ENCODE assay signal across 30 cellular contexts in the genomic region with DNA sequence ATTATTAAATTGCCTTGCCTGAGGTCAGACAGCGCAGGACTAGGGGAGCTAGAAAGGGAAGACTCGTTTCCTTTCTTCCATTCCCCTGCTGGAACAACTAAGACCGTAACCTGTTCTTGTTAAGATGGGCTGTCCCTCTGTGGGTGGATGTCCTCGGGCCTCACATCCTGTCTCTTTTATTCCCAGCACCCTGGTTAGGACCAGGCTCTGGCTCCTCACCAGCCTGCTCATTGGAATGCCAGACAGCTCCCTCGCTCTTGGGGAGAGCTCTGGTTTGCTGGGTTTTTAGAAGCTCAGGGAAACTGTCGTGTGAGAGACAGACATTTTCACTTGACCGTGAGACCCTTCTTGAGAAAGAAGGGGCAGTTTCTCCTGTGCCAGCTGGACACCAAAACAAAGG. TPM values are rescaled to one million over a fixed set of nuclear protein-coding genes. Genes with fewer than 3 reads are reported as not detected.
DNase-seq lines count a peak whose midpoint lies in the region; ATAC-seq, FAIRE-seq and TF ChIP-seq lines count a peak whose summit lies in the region.
"Had no signal": no experiment of that assay in that cellular context is flagged by ENCODE, and none has a peak within 500 bp of the region (broad histone marks: within the 10 kb centered on the region; RNA-seq: fewer than 3 reads in every experiment).

No MANE protein-coding gene starts in this region.

- H3K56ac ChIP-seq in H1 (replicated peaks; ENCODE audit: insufficient read length, low read depth, low read length) (no peak overlapping the region), mesendoderm (ENCODE audit: low read length) (no peak overlapping the region)

- TF ChIP-seq RAD21 in H1 (IDR thresholded peaks at IDR 0.05 in 1 of 2, conservative IDR thresholded peaks at IDR 0.05 in 1 of 2; ENCODE audit: low read depth in 2 of 2, low read length in 2 of 2): no peak

- H3K4me2 ChIP-seq in GM23248 (ENCODE audit: unreplicated experiment): peak overlapping the region; percentile 55
- no peak overlapping the region for H3K4me2 ChIP-seq in H1 (ENCODE audit: insufficient read depth in 1 of 2, low read depth in 2 of 2, low read length in 2 of 2)
- H3K4me2 ChIP-seq in mesendoderm (ENCODE audit: low read length): no peak overlapping the region

- H3K4me1 ChIP-seq in GM23248 (ENCODE audit: insufficient read depth) (peaks cover 61% of the 10 kb centered on the region), H1 (replicated peaks in 1 of 4; ENCODE audit: control insufficient read depth in 3 of 4, insufficient read depth in 4 of 4, low read length in 3 of 4) (peaks cover 0 to 3% (median 0%) of the 10 kb centered on the region in 4 experiments; a peak in 1 of 7 replicates), mesendoderm (ENCODE audit: control insufficient read depth, low read depth, low read length) (no peaks in the 10 kb centered on the region), thoracic aorta (ENCODE audit: control insufficient read depth in 1 of 2, low read depth in 2 of 2) (peaks cover 50 to 76% of the 10 kb centered on the region in 2 donors)
- H3K4me1 ChIP-seq: colonic mucosa, foreskin keratinocyte, SJSA1 had no signal

- H4K8ac ChIP-seq in H1 (ENCODE audit: extremely low read depth, insufficient read depth, low read length): no peak overlapping the region
- H4K8ac ChIP-seq in mesendoderm (ENCODE audit: low read depth, low read length): no peak overlapping the region

- CTCF ChIA-PET in H1 (lab: Charles Lee; ENCODE audit: partially characterized antibody): interaction anchor here (0.8 to 1.8 kb wide), 5 partner anchors 12 to 127 kb away, joined by 3 to 12 read pairs (median 3); no protein-coding TSS in a partner anchor

- no peak overlapping the region for H2BK12ac ChIP-seq in H1 (ENCODE audit: low read depth, low read length)

- no peak overlapping the region for H3K14ac ChIP-seq in H1 (ENCODE audit: insufficient read length)

- TF ChIP-seq EP300 in H1 (IDR thresholded peaks at IDR 0.05; ENCODE audit: borderline replicate concordance in 1 of 2, low read depth in 2 of 2, low read length in 2 of 2): no peak

- in situ Hi-C loops in GM23248 (cut with MboI): no loop called here

- no peak overlapping the region for H3K18ac ChIP-seq in H1 (ENCODE audit: extremely low read depth, low read length)
- no peak overlapping the region for H3K18ac ChIP-seq in mesendoderm (ENCODE audit: low read length)

- H2BK120ac ChIP-seq in H1 (replicated peaks; ENCODE audit: low read depth, low read length) (no peak overlapping the region), mesendoderm (ENCODE audit: low read depth, low read length) (no peak overlapping the region)

- H3K9me2 ChIP-seq in GM23248 (ENCODE audit: insufficient read depth): no peaks in the 10 kb centered on the region

- H3K79me1 ChIP-seq in H1 (ENCODE audit: low read depth, low read length) (no peaks in the 10 kb centered on the region), mesendoderm (ENCODE audit: low read length) (no peaks in the 10 kb centered on the region)

- ATAC-seq in thoracic aorta (ENCODE audit: insufficient number of reproducible peaks, low FRiP score, low read depth): no peak
- ATAC-seq: effector memory CD8-positive, alpha-beta T cell; esophagus mucosa; heart right ventricle; left lobe of liver; right cardiac atrium; stimulated activated memory B cell treated with anti-CD40 and anti-IgM and Interleukin-4, amounts not matched to agents 10 μg/mL and 1 μg/mL and 100 μg/mL, for 72 hours had no signal

- H2AFZ ChIP-seq in GM23248: no peak overlapping the region
- H2AFZ ChIP-seq in H1 (ENCODE audit: low read length): peak overlapping the region; percentile 4; the same call in 1 of the 2 replicates

- no peaks in the 10 kb centered on the region for H3K23me2 ChIP-seq in H1 (ENCODE audit: low read depth, low read length)

- H3K9ac ChIP-seq in GM23248 (no peak overlapping the region), H1 (replicated peaks in 1 of 4; ENCODE audit: extremely low read depth in 1 of 4, low read depth in 3 of 4, low read length in 3 of 4) (no peak overlapping the region), mesendoderm (ENCODE audit: low read length) (no peak overlapping the region)

- H3K4ac ChIP-seq in H1 (replicated peaks; ENCODE audit: insufficient read length, low read depth, low read length): no peak overlapping the region
- H3K4ac ChIP-seq in mesendoderm (ENCODE audit: low read depth, low read length): no peak overlapping the region

- TF ChIP-seq POLR2A in H1 (IDR thresholded peaks at IDR 0.05; ENCODE audit: control extremely low read depth in 1 of 2, low read depth in 2 of 2, low read length in 2 of 2): no peak

- H3K9me3 ChIP-seq in GM23248 (ENCODE audit: low read depth) (no peaks in the 10 kb centered on the region), H1 (ENCODE audit: insufficient read depth in 2 of 2, low read depth in 1 of 2, low read length in 1 of 2) (no peaks in the 10 kb centered on the region), thoracic aorta (no peaks in the 10 kb centered on the region)
- H3K9me3 ChIP-seq: colonic mucosa, heart right ventricle, ovary, SJSA1, uterus had no signal

- H3K23ac ChIP-seq in H1 (ENCODE audit: insufficient read length) (no peak overlapping the region), mesendoderm (ENCODE audit: low read length) (no peak overlapping the region)

- H3K4me3 ChIP-seq in GM23248 (no peak overlapping the region), H1 (ENCODE audit: extremely low read depth in 1 of 4, insufficient read depth in 2 of 4, low read depth in 3 of 4, low read length in 4 of 4) (no peak overlapping the region), mesendoderm (ENCODE audit: low read length) (no peak overlapping the region), thoracic aorta (no peak overlapping the region), H7 (ENCODE audit: insufficient read depth, low read depth, low read length) (no peak overlapping the region)
- H3K4me3 ChIP-seq: colonic mucosa, heart right ventricle, ovary, SJSA1, uterus had no signal

- DNase-seq in GM23248: peak; percentile 43
- no peak for DNase-seq in H1 (ENCODE audit: low read depth in 1 of 2, low spot score in 2 of 2)
- peak; percentile 10 for DNase-seq in mesendoderm
- no peak for DNase-seq in thoracic aorta (ENCODE audit: low spot score)
- no peak for DNase-seq in GM10266 (ENCODE audit: extremely low spot score)
- DNase-seq in NCI-H2171 treated with DMSO at 0.1 percent for 48 hours (lab: John Stamatoyannopoulos, UW): no peak
- DNase-seq in H7: no peak
- DNase-seq in effector CD8-positive, alpha-beta T cell (lab: John Stamatoyannopoulos, UW): no peak
- DNase-seq: activated CD4-positive, CD25-positive, alpha-beta regulatory T cell; activated naive CD4-positive, alpha-beta T cell treated with Interleukin-2 at 50 U/mL for 16 hours; CD4-positive, CD25-positive, alpha-beta regulatory T cell; colonic mucosa; effector memory CD8-positive, alpha-beta T cell; foreskin keratinocyte; heart right ventricle; IMR-90; NCI-H1048; NCI-H187 treated with DMSO at 0.1 percent for 48 hours; ovary; stimulated activated CD4-positive, alpha-beta T cell treated with anti-CD3 and anti-CD28 coated beads, Interleukin-4, amount 100 ng/mL, for 4 hours; uterus had no signal

- H4K5ac ChIP-seq in H1 (ENCODE audit: insufficient read length, low read depth, low read length) (no peak overlapping the region), mesendoderm (ENCODE audit: low read length) (no peak overlapping the region)

- 56 to 58% methylated on average over 7 of the region's 7 CpGs for WGBS in GM23248 (ENCODE audit: low coverage in 1 of 2, low lambda C conversion rate in 2 of 2, missing lambda C conversion rate in 2 of 2), 2 experiments
- WGBS in H1 (ENCODE audit: extremely low coverage in 1 of 2, insufficient coverage in 1 of 2, insufficient read length in 1 of 2, insufficient replicate concordance in 2 of 2, low coverage in 1 of 2, low lambda C conversion rate in 2 of 2, missing lambda C conversion rate in 1 of 2), 2 experiments: 86% methylated on average over 7 of the region's 7 CpGs; no CpG with 5 or more reads in 1 of the 2 experiments
- WGBS in mesendoderm (ENCODE audit: extremely low coverage, insufficient coverage, low lambda C conversion rate): no CpG with 5 or more reads among the region's 7 CpGs

- H4K20me1 ChIP-seq in GM23248 (ENCODE audit: insufficient read depth): no peaks in the 10 kb centered on the region
- no peaks in the 10 kb centered on the region for H4K20me1 ChIP-seq in H1 (replicated peaks in 1 of 2; ENCODE audit: control insufficient read depth in 1 of 2, insufficient read depth in 2 of 2, low read length in 2 of 2)

- H2BK15ac ChIP-seq in H1 (ENCODE audit: low read length): no peak overlapping the region
- H2BK15ac ChIP-seq in mesendoderm (replicated peaks; ENCODE audit: low read depth): no peak overlapping the region

- H2BK20ac ChIP-seq in H1 (ENCODE audit: low read length): no peak overlapping the region

- POLR2A ChIA-PET in H1 (lab: Charles Lee; ENCODE audit: partially characterized antibody): no interaction called here

- H3K27me3 ChIP-seq in GM23248 (replicated peaks; ENCODE audit: insufficient read depth): no peaks in the 10 kb centered on the region
- H3K27me3 ChIP-seq in H1 (replicated peaks in 1 of 4; ENCODE audit: control insufficient read depth in 3 of 4, extremely low read depth in 1 of 4, insufficient read depth in 3 of 4, low read length in 3 of 4): no peaks in the 10 kb centered on the region
- H3K27me3 ChIP-seq in mesendoderm (ENCODE audit: insufficient read depth, low read length, poor library complexity): no peaks in the 10 kb centered on the region
- no peaks in the 10 kb centered on the region for H3K27me3 ChIP-seq in thoracic aorta (replicated peaks; ENCODE audit: insufficient read depth)
- H3K27me3 ChIP-seq in H7 (ENCODE audit: control insufficient read depth, insufficient read depth, low read length): no peaks in the 10 kb centered on the region
- H3K27me3 ChIP-seq: colonic mucosa, foreskin keratinocyte, ovary, uterus had no signal

- FAIRE-seq in H1 (lab: Jason Lieb, UNC): no peak
- FAIRE-seq: bronchial epithelial cell, D721Med had no signal

- H2BK5ac ChIP-seq in H1 (ENCODE audit: low read depth, low read length) (no peak overlapping the region), mesendoderm (ENCODE audit: low read length) (no peak overlapping the region)

- H3K36me3 ChIP-seq in GM23248 (ENCODE audit: low read depth) (no peaks in the 10 kb centered on the region), H1 (ENCODE audit: control insufficient read depth in 2 of 4, insufficient read depth in 4 of 4, low read length in 3 of 4) (no peaks in the 10 kb centered on the region), mesendoderm (ENCODE audit: control insufficient read depth, insufficient read depth, low read length) (no peaks in the 10 kb centered on the region), thoracic aorta (no peaks in the 10 kb centered on the region), H7 (replicated peaks; ENCODE audit: control insufficient read depth, insufficient read depth, low read length) (no peaks in the 10 kb centered on the region)
- H3K36me3 ChIP-seq: colonic mucosa, heart right ventricle, ovary, SJSA1, uterus had no signal

- TF ChIP-seq CTCF in H1 (IDR thresholded peaks at IDR 0.05; ENCODE audit: control extremely low read depth in 1 of 3, insufficient read depth in 1 of 3, low read depth in 1 of 3, low read length in 3 of 3) (no peak), thoracic aorta (IDR thresholded peaks at IDR 0.05) (no peak), GM10266 (IDR thresholded peaks at IDR 0.05; ENCODE audit: control insufficient read depth, insufficient read depth, low read depth, missing control alignments) (no peak)

- H4K91ac ChIP-seq in H1 (replicated peaks; ENCODE audit: insufficient read length, low read length): no peak overlapping the region

- peaks cover 34% of the 10 kb centered on the region for H3F3A ChIP-seq in GM23248 (ENCODE audit: insufficient read depth)

- H2AK5ac ChIP-seq in H1 (ENCODE audit: low read depth, low read length) (no peak overlapping the region), mesendoderm (ENCODE audit: low read length) (no peak overlapping the region)

- H3K79me2 ChIP-seq in GM23248 (ENCODE audit: insufficient read depth) (no peaks in the 10 kb centered on the region), H1 (ENCODE audit: control insufficient read depth in 1 of 2, insufficient read depth in 2 of 2, low read length in 2 of 2) (no peaks in the 10 kb centered on the region), mesendoderm (ENCODE audit: control insufficient read depth, insufficient read depth, low read length) (no peaks in the 10 kb centered on the region)

- H3K27ac ChIP-seq in GM23248 (peak overlapping the region; percentile 85), H1 (ENCODE audit: low read depth, low read length) (no peak overlapping the region), mesendoderm (ENCODE audit: low read depth, low read length) (no peak overlapping the region), thoracic aorta (peak overlapping the region; percentile 66 to 92)
- H3K27ac ChIP-seq: colonic mucosa, foreskin keratinocyte, heart right ventricle, ovary, SJSA1 had no signal

RNA-seq across cellular contexts. Expression of a gene that starts 58.1 kb away (rescaled TPM):
- total RNA-seq in GM23248 (2014; rRNA removed; shearing (Covaris generic)): not detected in 2 replicates
- polyA plus RNA-seq in GM23248 (2016; fragmentation: Nextera tagmentation; extraction: Ambion mirVana) (not detected in 2 replicates), H1 (2011; rRNA removed) (not detected in 2 replicates)
- total RNA-seq in H1 (2021; fragmentation: NEBNext Ultra II Directional; extraction: Animal tissue kit (Norgen Biotek cat#: 25700)): not detected in 2 replicates
- polyA plus RNA-seq in H1 (2011; cell fraction: cytosol; rRNA removed): not detected
- polyA plus RNA-seq in H1 (2011; cell fraction: nucleus; rRNA removed): not detected
- not detected in 4 replicates for polyA plus RNA-seq in H1 (2012, experiment 1 of 2)
- polyA plus RNA-seq in H1 (2012, experiment 2 of 2): 0.05 TPM
- polyA plus RNA-seq in H1 (2013, experiment 1 of 2): not detected
- polyA plus RNA-seq in H1 (2013, experiment 2 of 2): not detected
- not detected in 2 replicates for polyA minus RNA-seq in H1 (2011; rRNA and poly(A)+ RNA removed)
- polyA minus RNA-seq in H1 (2011; cell fraction: cytosol; rRNA and poly(A)+ RNA removed): not detected
- polyA minus RNA-seq in H1 (2011; cell fraction: nucleus; rRNA and poly(A)+ RNA removed): not detected
- not detected for polyA plus RNA-seq in mesendoderm (2013, experiment 1 of 2)
- polyA plus RNA-seq in mesendoderm (2013, experiment 2 of 2): not detected
- not detected for total RNA-seq in thoracic aorta
- total RNA-seq in H7 (2014; rRNA removed; shearing (Covaris generic)): not detected in 2 replicates
- total RNA-seq: bronchial epithelial cell; CD4-positive, CD25-positive, alpha-beta regulatory T cell; foreskin keratinocyte; H4; heart right ventricle; IMR-90; SJSA1 had no signal
- polyA plus RNA-seq: AG04450; CD4-positive, CD25-positive, alpha-beta regulatory T cell; foreskin keratinocyte; IMR-90 had no signal

Comparison
In these comparisons a context has a peak if more than half of its experiments do, and no peak if none do; other contexts are left out.
1. DNase-seq: peak in GM23248 (single experiment) and mesendoderm (single experiment); none in H1 (0 of 2), thoracic aorta (single experiment), GM10266 (single experiment), NCI-H2171 treated with DMSO at 0.1 percent for 48 hours (single experiment), H7 (single experiment) and effector CD8-positive, alpha-beta T cell (single experiment).
2. H3K27ac ChIP-seq: peak in GM23248 (single experiment) and thoracic aorta (2 of 2); none in H1 (single experiment) and mesendoderm (single experiment).